ENCODE assay signal across 1 cellular context in genomic region chr19:4334929-4335833, GRCh38.
TF ChIP-seq lines count a peak whose summit lies in the region.

No MANE protein-coding gene starts in this region.

TF ChIP-seq in H1, 55 proteins besides CTCF, POLR2A, EP300 and RAD21 (continued from another document):
- no peak for TF ChIP-seq EZH2 (IDR thresholded peaks at IDR 0.05; ENCODE audit: low read depth, low read length, severe bottlenecking)
- TF ChIP-seq SP4 (IDR thresholded peaks at IDR 0.05; ENCODE audit: low read length) = no peak
